In genomic region chr17:30380106-30380420, GRCh38 we compare ENCODE assay signal across 8 cellular contexts. TPM values are rescaled to one million over a fixed set of nuclear protein-coding genes. Genes with fewer than 3 reads are reported as not detected.
DNase-seq lines count a peak whose midpoint lies in the region; ATAC-seq and TF ChIP-seq lines count a peak whose summit lies in the region.

No MANE protein-coding gene starts in this region.

- POLR2A ChIA-PET in activated CD4-positive, alpha-beta T cell treated with anti-CD3 and anti-CD28 coated beads for 36 hours (lab: Charles Lee), result no interaction called here
- POLR2A ChIA-PET in PC-3 (lab: Charles Lee; ENCODE audit: unreplicated experiment), result no interaction called here

- peak overlapping the region; percentile 82 for H3K4me3 Mint-ChIP-seq in activated CD4-positive, alpha-beta T cell treated with anti-CD3 and anti-CD28 coated beads for 36 hours
- peak overlapping the region; percentile 86 for H3K4me3 Mint-ChIP-seq in progenitor cell of endocrine pancreas (ENCODE audit: low read depth)

- H3K4me1 ChIP-seq in PC-3 (ENCODE audit: insufficient read depth, low read length), result peaks cover 37% of the 10 kb centered on the region

- H3F3A ChIP-seq in PC-3 (ENCODE audit: low read length, unreplicated experiment), result no peaks in the 10 kb centered on the region

- no peaks in the 10 kb centered on the region for H3K9me3 ChIP-seq in PC-3 (ENCODE audit: low read length)

- CTCF ChIA-PET in activated CD4-positive, alpha-beta T cell treated with anti-CD3 and anti-CD28 coated beads for 36 hours (lab: Charles Lee), result interaction anchor here (1.0 to 2.5 kb wide), 4 partner anchors 22 to 96 kb away, joined by 3 to 15 read pairs (median 7); no protein-coding TSS in a partner anchor
- CTCF ChIA-PET in PC-3 (lab: Charles Lee), result no interaction called here

- TF ChIP-seq CTCF in PC-3 (conservative IDR thresholded peaks at IDR 0.05; ENCODE audit: low read depth, low read length), result no peak
- no peak for TF ChIP-seq CTCF in epithelial cell of proximal tubule (conservative IDR thresholded peaks at IDR 0.05; ENCODE audit: low read depth, low read length)
- TF ChIP-seq CTCF in progenitor cell of endocrine pancreas (IDR thresholded peaks at IDR 0.05; ENCODE audit: unreplicated experiment), result no peak

- H3K4me1 Mint-ChIP-seq in activated CD4-positive, alpha-beta T cell treated with anti-CD3 and anti-CD28 coated beads for 36 hours, result peaks cover 61% of the 10 kb centered on the region
- peaks cover 49% of the 10 kb centered on the region for H3K4me1 Mint-ChIP-seq in progenitor cell of endocrine pancreas (ENCODE audit: low read depth)

- no peaks in the 10 kb centered on the region for H3K36me3 ChIP-seq in PC-3 (ENCODE audit: low read depth, low read length)

- peak overlapping the region; percentile 46; the same call in 1 of the 2 replicates for H2AFZ ChIP-seq in PC-3 (ENCODE audit: low read length)

- H3K4me2 ChIP-seq in PC-3 (ENCODE audit: low read length), result peak overlapping the region; percentile 88

- no peaks in the 10 kb centered on the region for H3K27me3 Mint-ChIP-seq in activated CD4-positive, alpha-beta T cell treated with anti-CD3 and anti-CD28 coated beads for 36 hours
- H3K27me3 Mint-ChIP-seq in progenitor cell of endocrine pancreas, result no peaks in the 10 kb centered on the region

- no peaks in the 10 kb centered on the region for H3K9me3 Mint-ChIP-seq in activated CD4-positive, alpha-beta T cell treated with anti-CD3 and anti-CD28 coated beads for 36 hours (ENCODE audit: low read depth)
- H3K9me3 Mint-ChIP-seq in progenitor cell of endocrine pancreas (ENCODE audit: low read depth), result no peaks in the 10 kb centered on the region

- H4K20me1 ChIP-seq in PC-3 (ENCODE audit: low read length), result peaks cover 15% of the 10 kb centered on the region; the same call in 1 of the 2 replicates

- H3K79me2 ChIP-seq in PC-3 (ENCODE audit: low read length), result peaks cover 47% of the 10 kb centered on the region

- DNase-seq in activated CD4-positive, alpha-beta T cell treated with anti-CD3 and anti-CD28 coated beads for 36 hours, result no peak
- no peak for DNase-seq in activated CD4-positive, alpha-beta T cell treated with anti-CD3 and anti-CD28 coated beads for 48 hours
- peak; percentile 7 for DNase-seq in PC-3
- no peak for DNase-seq in epithelial cell of proximal tubule (ENCODE audit: low read depth)
- DNase-seq in progenitor cell of endocrine pancreas (ENCODE audit: low spot score, unreplicated experiment), result no peak
- no peak for DNase-seq in OCI-M2 (lab: John Stamatoyannopoulos, UW; ENCODE audit: unreplicated experiment)
- DNase-seq in NCI-H2227 treated with DMSO at 0.1 percent for 48 hours (lab: John Stamatoyannopoulos, UW), result no peak

- H3K4me3 ChIP-seq in PC-3 (ENCODE audit: low read length) (peak overlapping the region; percentile 89), epithelial cell of proximal tubule (ENCODE audit: low read depth, low read length) (peak overlapping the region; percentile 89)

- intact Hi-C loops in activated CD4-positive, alpha-beta T cell treated with anti-CD3 and anti-CD28 coated beads for 36 hours (cut with DNase I, micrococcal nuclease), result loop anchor here (1.0 to 5.0 kb wide), 4 partner anchors 47 to 450 kb away; partner anchors contain the start of genes BLMH (in 1 of the 2), NSRP1 (in 1 of the 2) and SSH2 (in 1 of the 2)
- intact Hi-C loops in PC-3 (cut with micrococcal nuclease), result no loop called here

- TSS peak; percentile 36 for BruUV-seq in PC-3 (replicated peaks; lab: Mats Ljungman, UMichigan)

- peak overlapping the region; percentile 73; the same call in 1 of the 2 replicates for H3K9ac ChIP-seq in PC-3 (ENCODE audit: low read length)

- H3K27ac ChIP-seq in PC-3 (ENCODE audit: low read length), result no peak overlapping the region

- H3K9me2 ChIP-seq in PC-3 (replicated peaks; ENCODE audit: low read length), result no peaks in the 10 kb centered on the region

- ATAC-seq in activated CD4-positive, alpha-beta T cell treated with anti-CD3 and anti-CD28 coated beads for 36 hours, result peak; percentile 13
- ATAC-seq in PC-3 (no peak), HG03521 (IDR thresholded peaks at IDR 0.05; ENCODE audit: unreplicated experiment) (no peak)

- H3K36me3 Mint-ChIP-seq in activated CD4-positive, alpha-beta T cell treated with anti-CD3 and anti-CD28 coated beads for 36 hours (ENCODE audit: low read depth), result peaks cover 9% of the 10 kb centered on the region
- no peaks in the 10 kb centered on the region for H3K36me3 Mint-ChIP-seq in progenitor cell of endocrine pancreas (ENCODE audit: insufficient read depth)

- H3K27me3 ChIP-seq in PC-3 (ENCODE audit: low read length), result no peaks in the 10 kb centered on the region

- peak overlapping the region; percentile 72 for H3K27ac Mint-ChIP-seq in activated CD4-positive, alpha-beta T cell treated with anti-CD3 and anti-CD28 coated beads for 36 hours
- peak overlapping the region; percentile 6 for H3K27ac Mint-ChIP-seq in progenitor cell of endocrine pancreas

RNA-seq across cellular contexts. Expression of gene CPD, which starts 1.3 kb away (rescaled TPM):
- total RNA-seq in activated CD4-positive, alpha-beta T cell treated with anti-CD3 and anti-CD28 coated beads for 36 hours, result 10 to 100 TPM; 29.0 to 36.3 TPM
- total RNA-seq in PC-3 (2014; rRNA removed) (23.0 and 30.9 TPM in 2 replicates), epithelial cell of proximal tubule (49.7 and 124 TPM in 2 replicates), progenitor cell of endocrine pancreas (123 and 124 TPM in 2 replicates)

RNA-seq across cellular contexts. Expression of gene TMIGD1, which starts 46.2 kb away (rescaled TPM):
- total RNA-seq in activated CD4-positive, alpha-beta T cell treated with anti-CD3 and anti-CD28 coated beads for 36 hours, result not detected
- total RNA-seq in PC-3 (2014; rRNA removed) (not detected in 2 replicates), epithelial cell of proximal tubule (not detected in 2 replicates), progenitor cell of endocrine pancreas (not detected in 2 replicates)
